Comparison of ENCODE assay signal across 24 cellular contexts in genomic region chr4:55089922-55090321, GRCh38. TPM values are rescaled to one million over a fixed set of nuclear protein-coding genes. Genes with fewer than 3 reads are reported as not detected.
"Had no signal": no experiment of that assay in that cellular context is flagged by ENCODE, and none has a peak within 500 bp of the region (broad histone marks: within the 10 kb centered on the region; RNA-seq: fewer than 3 reads in every experiment).

No MANE protein-coding gene starts in this region.

- H3K27me3 Mint-ChIP-seq: memory B cell; stimulated activated memory B cell treated with anti-CD40 and anti-IgM and Interleukin-4, amounts not matched to agents 10 μg/mL and 1 μg/mL and 100 μg/mL, for 72 hours had no signal

- H3K4me3 ChIP-seq: lower lobe of right lung, pancreas, prostate gland, spleen, testis, tibial nerve, upper lobe of right lung, vagina had no signal

- H3K27me3 ChIP-seq: foreskin keratinocyte, pancreas, testis, tibial nerve, upper lobe of right lung, vagina had no signal

- H3K9me3 Mint-ChIP-seq: mesothelial cell of epicardium; nephron; stimulated activated memory B cell treated with anti-CD40 and anti-IgM and Interleukin-4, amounts not matched to agents 10 μg/mL and 1 μg/mL and 100 μg/mL, for 72 hours; stimulated activated naive CD8-positive, alpha-beta T cell treated with anti-CD3 and anti-CD28 coated beads, Interleukin-15, Interleukin-2, amounts not matched to agents 100 ng/mL and 50 ng/mL, for 24 hours had no signal

- H3K4me1 Mint-ChIP-seq: stimulated activated memory B cell treated with anti-CD40 and anti-IgM and Interleukin-4, amounts not matched to agents 10 μg/mL and 1 μg/mL and 100 μg/mL, for 72 hours had no signal

- ATAC-seq: foreskin keratinocyte; left lobe of liver; lower lobe of right lung; pancreas; sciatic nerve; stimulated activated memory B cell treated with anti-CD40 and anti-IgM and Interleukin-4, amounts not matched to agents 10 μg/mL and 1 μg/mL and 100 μg/mL, for 72 hours; upper lobe of right lung had no signal

- H3K9me3 ChIP-seq: lower lobe of right lung, pancreas, prostate gland, spleen, testis, tibial nerve, upper lobe of right lung, vagina had no signal

- DNase-seq: effector memory CD4-positive, alpha-beta T cell; foreskin keratinocyte; glutamatergic neuron; hippocampal formation; lower lobe of right lung; occipital lobe; pancreas; retina; spleen; stimulated activated CD4-positive, alpha-beta T cell treated with anti-CD3 and anti-CD28 coated beads, Interleukin-15, amount 100 ng/mL, for 24 hours; stimulated activated CD4-positive, alpha-beta T cell treated with anti-CD3 and anti-CD28 coated beads, Interleukin-1b, Interleukin-23, amount 100 ng/mL, for 48 hours; stimulated activated CD4-positive, alpha-beta T cell treated with anti-CD3 and anti-CD28 coated beads, Interleukin-4, amount 100 ng/mL, for 24 hours; testis; upper lobe of right lung had no signal

- H3K4me3 Mint-ChIP-seq: memory B cell; mesothelial cell of epicardium; nephron; stimulated activated memory B cell treated with anti-CD40 and anti-IgM and Interleukin-4, amounts not matched to agents 10 μg/mL and 1 μg/mL and 100 μg/mL, for 72 hours; stimulated activated naive CD8-positive, alpha-beta T cell treated with anti-CD3 and anti-CD28 coated beads, Interleukin-15, Interleukin-2, amounts not matched to agents 100 ng/mL and 50 ng/mL, for 24 hours had no signal

- H3K27ac Mint-ChIP-seq: memory B cell; mesothelial cell of epicardium; nephron; stimulated activated memory B cell treated with anti-CD40 and anti-IgM and Interleukin-4, amounts not matched to agents 10 μg/mL and 1 μg/mL and 100 μg/mL, for 72 hours; stimulated activated naive CD8-positive, alpha-beta T cell treated with anti-CD3 and anti-CD28 coated beads, Interleukin-15, Interleukin-2, amounts not matched to agents 100 ng/mL and 50 ng/mL, for 24 hours had no signal

- H3K27ac ChIP-seq: foreskin keratinocyte, lower lobe of right lung, pancreas, prostate gland, spleen, testis, tibial nerve, upper lobe of right lung, vagina had no signal

- H3K36me3 Mint-ChIP-seq: memory B cell; stimulated activated memory B cell treated with anti-CD40 and anti-IgM and Interleukin-4, amounts not matched to agents 10 μg/mL and 1 μg/mL and 100 μg/mL, for 72 hours had no signal

- H3K36me3 ChIP-seq: pancreas, spleen, tibial nerve, vagina had no signal

- H3K4me1 ChIP-seq: foreskin keratinocyte, pancreas, prostate gland, spleen, testis, vagina had no signal

RNA-seq across cellular contexts. Expression of gene KDR, which starts 35.5 kb away (rescaled TPM):
- total RNA-seq: foreskin keratinocyte had no signal
- polyA plus RNA-seq: foreskin keratinocyte had no signal
